7 cellular contexts compared by ENCODE assay signal in genomic region chr1:15994590-15995351, GRCh38. TPM values are rescaled to one million over a fixed set of nuclear protein-coding genes. Genes with fewer than 3 reads are reported as not detected.
DNase-seq lines count a peak whose midpoint lies in the region; ATAC-seq and TF ChIP-seq lines count a peak whose summit lies in the region.

No MANE protein-coding gene starts in this region.

- no peak overlapping the region for H2AK5ac ChIP-seq in trophoblast cell (ENCODE audit: low read length)

- H2AFZ ChIP-seq in trophoblast cell (ENCODE audit: insufficient read depth, low read length, poor library complexity) = no peak overlapping the region

- H3K9me3 Mint-ChIP-seq in activated T-cell treated with anti-CD3 and anti-CD28 coated beads, Interleukin-2, amount 50 U/mL, for 24 hours = no peaks in the 10 kb centered on the region

- H3K79me2 ChIP-seq in trophoblast cell (ENCODE audit: control insufficient read depth, insufficient read depth, low read length, poor library complexity) = no peaks in the 10 kb centered on the region

- H3K4me3 Mint-ChIP-seq in activated T-cell treated with anti-CD3 and anti-CD28 coated beads, Interleukin-2, amount 50 U/mL, for 24 hours = no peak overlapping the region

- no peak overlapping the region for H3K9ac ChIP-seq in trophoblast cell (ENCODE audit: low read length)

- peak; percentile 69 for TF ChIP-seq CTCF in GM12864 (IDR thresholded peaks at IDR 0.05; ENCODE audit: low read depth, low read length, missing control alignments)

- no peak overlapping the region for H4K91ac ChIP-seq in trophoblast cell (ENCODE audit: low read depth, low read length)

- no peaks in the 10 kb centered on the region for H3K27me3 ChIP-seq in trophoblast cell (ENCODE audit: insufficient read depth, low read length)

- no peak for ATAC-seq in GM19397 (IDR thresholded peaks at IDR 0.05; ENCODE audit: unreplicated experiment)

- H3K4ac ChIP-seq in trophoblast cell (ENCODE audit: low read depth, low read length) = no peak overlapping the region

- no peak overlapping the region for H4K12ac ChIP-seq in trophoblast cell (ENCODE audit: low read depth, low read length)

- H2BK5ac ChIP-seq in trophoblast cell (ENCODE audit: low read depth, low read length, poor library complexity) = no peak overlapping the region

- H3K27ac ChIP-seq in trophoblast cell (ENCODE audit: low read depth, low read length) = no peak overlapping the region

- H3K18ac ChIP-seq in trophoblast cell (ENCODE audit: low read length) = no peak overlapping the region

- H3K4me1 ChIP-seq in trophoblast cell (ENCODE audit: control insufficient read depth in 1 of 2, insufficient read depth in 2 of 2, low read length in 2 of 2) = peaks cover 6 to 12% of the 10 kb centered on the region in 2 experiments

- H3K79me1 ChIP-seq in trophoblast cell (ENCODE audit: low read length) = no peaks in the 10 kb centered on the region

- H2BK120ac ChIP-seq in trophoblast cell (ENCODE audit: insufficient read depth, low read length, poor library complexity) = no peak overlapping the region

- no peak for DNase-seq in GM12864 (ENCODE audit: low read depth)
- peak; percentile 67 for DNase-seq in NCI-H2196 (lab: John Stamatoyannopoulos, UW; ENCODE audit: unreplicated experiment)
- peak; percentile 70 for DNase-seq in activated T-cell treated with anti-CD3 and anti-CD28 coated beads, Interleukin-2, amount 50 U/mL, for 24 hours
- DNase-seq in fibroblast of the conjunctiva (ENCODE audit: low read depth) = peak; percentile 47
- DNase-seq in trophoblast cell = peak; percentile 66 to 82
- DNase-seq in OCI-M2 (lab: John Stamatoyannopoulos, UW; ENCODE audit: unreplicated experiment) = no peak

- no peaks in the 10 kb centered on the region for H3K4me1 Mint-ChIP-seq in activated T-cell treated with anti-CD3 and anti-CD28 coated beads, Interleukin-2, amount 50 U/mL, for 24 hours (ENCODE audit: low read depth)

- no peak overlapping the region for H3K4me3 ChIP-seq in GM12864 (ENCODE audit: low read depth, low read length)
- no peak overlapping the region for H3K4me3 ChIP-seq in trophoblast cell (ENCODE audit: low read depth, low read length)

- H3K9me3 ChIP-seq in trophoblast cell (ENCODE audit: insufficient read depth, low read depth, low read length) = peaks cover 7% of the 10 kb centered on the region

- H3K27ac Mint-ChIP-seq in activated T-cell treated with anti-CD3 and anti-CD28 coated beads, Interleukin-2, amount 50 U/mL, for 24 hours = peak overlapping the region; percentile 11

- H3K23ac ChIP-seq in trophoblast cell (ENCODE audit: low read length) = no peak overlapping the region

- no peak overlapping the region for H2BK12ac ChIP-seq in trophoblast cell (ENCODE audit: low read length)

- no peak overlapping the region for H4K8ac ChIP-seq in trophoblast cell (ENCODE audit: low read depth, low read length)

- no CpG with 5 or more reads among the region's 11 CpGs for whole genome bisulfite sequencing in trophoblast cell (ENCODE audit: extremely low coverage, insufficient coverage, insufficient read length)

- H3K4me2 ChIP-seq in trophoblast cell (ENCODE audit: low read length) = no peak overlapping the region

- H3K36me3 ChIP-seq in trophoblast cell (ENCODE audit: control insufficient read depth in 1 of 2, insufficient read depth in 2 of 2, low read length in 2 of 2) = no peaks in the 10 kb centered on the region

- no peaks in the 10 kb centered on the region for H3K36me3 Mint-ChIP-seq in activated T-cell treated with anti-CD3 and anti-CD28 coated beads, Interleukin-2, amount 50 U/mL, for 24 hours (ENCODE audit: low read depth)

- H3K14ac ChIP-seq in trophoblast cell (ENCODE audit: low read length) = no peak overlapping the region

- H3K27me3 Mint-ChIP-seq in activated T-cell treated with anti-CD3 and anti-CD28 coated beads, Interleukin-2, amount 50 U/mL, for 24 hours = no peaks in the 10 kb centered on the region

RNA-seq across cellular contexts. Expression of gene SRARP, which starts 9.3 kb away (rescaled TPM):
- polyA plus RNA-seq in trophoblast cell (2013) = not detected in 2 replicates

RNA-seq across cellular contexts. Expression of gene ZBTB17, which starts 18.9 kb away (rescaled TPM):
- polyA plus RNA-seq in trophoblast cell (2013) = 28.3 and 29.2 TPM in 2 replicates

RNA-seq across cellular contexts. Expression of gene HSPB7, which starts 23.1 kb away (rescaled TPM):
- 3.0 and 3.8 TPM in 2 replicates for polyA plus RNA-seq in trophoblast cell (2013)

RNA-seq across cellular contexts. Expression of gene CLCNKA, which starts 27.1 kb away (rescaled TPM):
- 0.12 and 0.19 TPM in 2 replicates for polyA plus RNA-seq in trophoblast cell (2013)

RNA-seq across cellular contexts. Expression of gene CLCNKB, which starts 48.8 kb away (rescaled TPM):
- 0.17 and 0.18 TPM in 2 replicates for polyA plus RNA-seq in trophoblast cell (2013)

Comparison
In these comparisons a context has a peak if more than half of its experiments do, and no peak if none do; other contexts are left out.
1. DNase-seq: peak in NCI-H2196 (single experiment), activated T-cell treated with anti-CD3 and anti-CD28 coated beads, Interleukin-2, amount 50 U/mL, for 24 hours (single experiment), fibroblast of the conjunctiva (single experiment) and trophoblast cell (2 of 2); none in GM12864 (single experiment) and OCI-M2 (single experiment).